In the genomic region with DNA sequence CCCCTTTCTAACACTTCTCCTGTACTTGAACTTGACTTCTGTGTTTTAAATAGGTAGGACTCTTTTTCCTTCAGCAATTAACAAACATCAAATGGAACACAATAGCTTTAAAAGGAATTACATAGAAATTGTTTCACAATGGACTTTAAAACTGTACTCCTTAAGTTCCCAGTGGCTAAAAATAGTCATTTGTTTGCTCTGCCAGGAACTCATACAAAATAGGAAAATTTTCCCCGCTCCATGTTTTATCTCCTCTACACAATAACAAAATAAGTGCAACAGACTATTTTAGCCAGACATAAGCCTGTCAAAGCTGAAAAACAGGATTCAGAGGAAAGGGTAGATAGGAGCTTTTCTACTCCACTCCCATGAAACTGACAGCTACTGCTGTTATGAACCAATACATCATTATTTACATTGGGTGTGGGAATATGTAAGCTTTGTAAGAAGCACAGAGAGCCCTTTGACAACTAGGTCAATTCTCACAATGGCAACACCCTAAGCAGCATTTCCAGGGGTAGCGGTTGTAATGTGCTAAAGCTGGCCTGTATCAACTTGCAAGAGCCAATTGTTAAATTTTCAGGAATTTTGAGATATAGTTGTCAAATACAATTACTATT, we compare ENCODE assay signal across 26 cellular contexts.
DNase-seq lines count a peak whose midpoint lies in the region; ATAC-seq and TF ChIP-seq lines count a peak whose summit lies in the region.
"Had no signal": no experiment of that assay in that cellular context is flagged by ENCODE, and none has a peak within 500 bp of the region (broad histone marks: within the 10 kb centered on the region; RNA-seq: fewer than 3 reads in every experiment).

No MANE protein-coding gene starts in this region.

- H3K27me3 ChIP-seq in colonic mucosa (no peaks in the 10 kb centered on the region), mucosa of rectum (ENCODE audit: control insufficient read depth in 2 of 2, insufficient read depth in 2 of 2, low read length in 2 of 2) (no peaks in the 10 kb centered on the region), suprapubic skin (no peaks in the 10 kb centered on the region)
- H3K27me3 ChIP-seq: heart right ventricle, vagina had no signal

- TF ChIP-seq CTCF in colonic mucosa (IDR thresholded peaks at IDR 0.05) (no peak), suprapubic skin (IDR thresholded peaks at IDR 0.05) (no peak)

- H3K4me1 ChIP-seq in colonic mucosa: peaks cover 6% of the 10 kb centered on the region
- H3K4me1 ChIP-seq in mucosa of rectum (ENCODE audit: control insufficient read depth in 2 of 2, insufficient read depth in 2 of 2, low read length in 2 of 2): peaks cover 0 to 5% of the 10 kb centered on the region in 2 donors
- peaks cover 4% of the 10 kb centered on the region for H3K4me1 ChIP-seq in suprapubic skin
- H3K4me1 ChIP-seq: vagina had no signal

- H3K9me3 ChIP-seq in colonic mucosa: no peaks in the 10 kb centered on the region
- H3K9me3 ChIP-seq in mucosa of rectum (ENCODE audit: control insufficient read depth in 2 of 2, low read length in 2 of 2): no peaks in the 10 kb centered on the region
- H3K9me3 ChIP-seq in suprapubic skin: no peaks in the 10 kb centered on the region
- H3K9me3 ChIP-seq: vagina had no signal

- H3K9ac ChIP-seq in colonic mucosa (ENCODE audit: low read depth in 2 of 2, low read length in 2 of 2) (peak overlapping the region in 1 of 2 donors; percentile 21), mucosa of rectum (ENCODE audit: low read depth in 1 of 2, low read length in 2 of 2) (no peak overlapping the region)

- peak overlapping the region; percentile 19 for H3K27ac ChIP-seq in colonic mucosa
- peak overlapping the region; percentile 49 to 77 for H3K27ac ChIP-seq in mucosa of rectum (ENCODE audit: low read depth in 2 of 2, low read length in 2 of 2)
- no peak overlapping the region for H3K27ac ChIP-seq in suprapubic skin
- H3K27ac ChIP-seq: C4-2B, PC-9, vagina had no signal

- 54% methylated on average over 2 of the region's 2 CpGs for WGBS in suprapubic skin

- no peaks in the 10 kb centered on the region for H3K36me3 ChIP-seq in colonic mucosa
- no peaks in the 10 kb centered on the region for H3K36me3 ChIP-seq in mucosa of rectum (ENCODE audit: control insufficient read depth in 2 of 2, insufficient read depth in 2 of 2, low read length in 2 of 2)
- H3K36me3 ChIP-seq in suprapubic skin: no peaks in the 10 kb centered on the region
- H3K36me3 ChIP-seq: heart right ventricle, vagina had no signal

- H3K4me3 ChIP-seq in colonic mucosa (no peak overlapping the region), mucosa of rectum (ENCODE audit: low read length in 2 of 2) (peak overlapping the region in 1 of 2 donors; percentile 1), suprapubic skin (no peak overlapping the region)
- H3K4me3 ChIP-seq: heart right ventricle, PC-9, smooth muscle cell, vagina had no signal

- no peak for ATAC-seq in HG02678 (IDR thresholded peaks at IDR 0.05; ENCODE audit: unreplicated experiment)
- ATAC-seq in HG03354 (IDR thresholded peaks at IDR 0.05; ENCODE audit: poor library complexity, severe bottlenecking, unreplicated experiment): no peak
- ATAC-seq: activated CD4-positive, CD25-positive, alpha-beta regulatory T cell treated with anti-CD3 and anti-CD28 coated beads, Interleukin-2, amount 50 U/mL, for 24 hours; naive thymus-derived CD4-positive, alpha-beta T cell had no signal

- no peak for TF ChIP-seq POLR2A in suprapubic skin (IDR thresholded peaks at IDR 0.05)

- DNase-seq in DMS153 (lab: John Stamatoyannopoulos, UW) (peak; percentile 63), HuH-7.5 (ENCODE audit: low spot score) (peak; percentile 8), colonic mucosa (peak; percentile 20), suprapubic skin (ENCODE audit: low spot score in 2 of 2) (no peak)
- DNase-seq: activated CD4-positive, alpha-beta memory T cell treated with anti-CD3 and anti-CD28 coated beads for 36 hours; activated CD8-positive, alpha-beta memory T cell treated with anti-CD3 and anti-CD28 coated beads, Interleukin-2, amount 50 U/mL, for 48 hours; aorta; heart right ventricle; HFFc6; KBM-7; mesendoderm; MM.1S; naive thymus-derived CD4-positive, alpha-beta T cell; NCI-H187; NCI-H446; NK-92 treated with Interleukin-12 subunit alpha and Interleukin-12 subunit beta, amount 100 ng/mL, for 24 hours; PC-9; SHP77 treated with DMSO at 0.1 percent for 48 hours; stimulated activated CD4-positive, alpha-beta T cell treated with anti-CD3 and anti-CD28 coated beads, Interleukin-2, amount 100 ng/mL, for 24 hours had no signal

- intact Hi-C loops in colonic mucosa (cut with DNase I): no loop called here

- no peak for TF ChIP-seq EP300 in suprapubic skin (IDR thresholded peaks at IDR 0.05)

Comparison
In these comparisons a context has a peak if more than half of its experiments do, and no peak if none do; other contexts are left out.
1. DNase-seq: peak in DMS153 (single experiment), HuH-7.5 (single experiment) and colonic mucosa (single experiment); none in suprapubic skin (0 of 2).